In genomic region chrX:112820364-112821308, GRCh38 we compare ENCODE assay signal across 21 cellular contexts. TPM values are rescaled to one million over a fixed set of nuclear protein-coding genes. Genes with fewer than 3 reads are reported as not detected.
A peak's percentile ranks its signal among the peaks of the same experiment; 100 is the strongest.
DNase-seq lines count a peak whose midpoint lies in the region; ATAC-seq and FAIRE-seq lines count a peak whose summit lies in the region.
"Had no signal": no experiment of that assay in that cellular context is flagged by ENCODE, and none has a peak within 500 bp of the region (broad histone marks: within the 10 kb centered on the region; RNA-seq: fewer than 3 reads in every experiment).

No MANE protein-coding gene starts in this region.

- H4K20me1 ChIP-seq in BLaER1 treated with 17β-estradiol and CSF1 and Interleukin-3, amounts not matched to agents 10 nM and 100 nM, result peaks cover 0 to 13% (median 0%) of the 10 kb centered on the region in 11 experiments; a peak in 5 of 22 replicates

- no peaks in the 10 kb centered on the region for H3K27me3 Mint-ChIP-seq in activated naive CD8-positive, alpha-beta T cell treated with anti-CD3 and anti-CD28 coated beads for 36 hours
- H3K27me3 Mint-ChIP-seq: stimulated activated memory B cell treated with anti-CD40 and anti-IgM and Interleukin-4, amounts not matched to agents 10 μg/mL and 1 μg/mL and 100 μg/mL, for 72 hours had no signal

- peak overlapping the region; percentile 51 for H3K27ac Mint-ChIP-seq in activated naive CD8-positive, alpha-beta T cell treated with anti-CD3 and anti-CD28 coated beads for 36 hours
- H3K27ac Mint-ChIP-seq: stimulated activated memory B cell treated with anti-CD40 and anti-IgM and Interleukin-4, amounts not matched to agents 10 μg/mL and 1 μg/mL and 100 μg/mL, for 72 hours had no signal

- H3K9me3 Mint-ChIP-seq in activated naive CD8-positive, alpha-beta T cell treated with anti-CD3 and anti-CD28 coated beads for 36 hours, result no peaks in the 10 kb centered on the region
- H3K9me3 Mint-ChIP-seq: stimulated activated memory B cell treated with anti-CD40 and anti-IgM and Interleukin-4, amounts not matched to agents 10 μg/mL and 1 μg/mL and 100 μg/mL, for 72 hours had no signal

- peaks cover 0 to 21% (median 11%) of the 10 kb centered on the region in 10 experiments; a peak in 13 of 20 replicates for H3K4me1 ChIP-seq in BLaER1 treated with 17β-estradiol and CSF1 and Interleukin-3, amounts not matched to agents 10 nM and 100 nM
- H3K4me1 ChIP-seq in mucosa of rectum (ENCODE audit: control insufficient read depth in 2 of 2, insufficient read depth in 2 of 2, low read length in 2 of 2), result peaks cover 0 to 8% of the 10 kb centered on the region in 2 donors
- H3K4me1 ChIP-seq: body of pancreas, Peyer's patch had no signal

- H3K27me3 ChIP-seq in BLaER1 treated with 17β-estradiol and CSF1 and Interleukin-3, amounts not matched to agents 10 nM and 100 nM, result peaks cover 92 to 100% (median 99%) of the 10 kb centered on the region in 11 experiments
- no peaks in the 10 kb centered on the region for H3K27me3 ChIP-seq in mucosa of rectum (ENCODE audit: control insufficient read depth in 2 of 2, insufficient read depth in 2 of 2, low read length in 2 of 2)
- H3K27me3 ChIP-seq: body of pancreas, Peyer's patch, vagina had no signal

- ATAC-seq in HG03378 (IDR thresholded peaks at IDR 0.05; ENCODE audit: unreplicated experiment) (peak; percentile 48), HG03135 (IDR thresholded peaks at IDR 0.05; ENCODE audit: unreplicated experiment) (no peak), GM21447 (IDR thresholded peaks at IDR 0.05; ENCODE audit: unreplicated experiment) (no peak)
- ATAC-seq: body of pancreas; heart right ventricle; stimulated activated memory B cell treated with anti-CD40 and anti-IgM and Interleukin-4, amounts not matched to agents 10 μg/mL and 1 μg/mL and 100 μg/mL, for 72 hours had no signal

- H3K4me1 Mint-ChIP-seq in activated naive CD8-positive, alpha-beta T cell treated with anti-CD3 and anti-CD28 coated beads for 36 hours, result peaks cover 9% of the 10 kb centered on the region
- H3K4me1 Mint-ChIP-seq: stimulated activated memory B cell treated with anti-CD40 and anti-IgM and Interleukin-4, amounts not matched to agents 10 μg/mL and 1 μg/mL and 100 μg/mL, for 72 hours had no signal

- H3K9me3 ChIP-seq in BLaER1 treated with 17β-estradiol and CSF1 and Interleukin-3, amounts not matched to agents 10 nM and 100 nM (replicated peaks in 1 of 11), result peaks cover 0 to 11% (median 0%) of the 10 kb centered on the region in 11 experiments; a peak in 4 of 22 replicates
- H3K9me3 ChIP-seq in mucosa of rectum (ENCODE audit: control insufficient read depth in 2 of 2, low read length in 2 of 2), result no peaks in the 10 kb centered on the region
- H3K9me3 ChIP-seq: body of pancreas, heart right ventricle, Peyer's patch, vagina had no signal

- peak overlapping the region in 8 of 11 experiments; percentile 15 to 53 (median 30); a peak in 15 of 22 replicates for H3K4me2 ChIP-seq in BLaER1 treated with 17β-estradiol and CSF1 and Interleukin-3, amounts not matched to agents 10 nM and 100 nM

- no peak overlapping the region for H3K27ac ChIP-seq in BLaER1 treated with 17β-estradiol and CSF1 and Interleukin-3, amounts not matched to agents 10 nM and 100 nM
- peak overlapping the region; percentile 34 to 49 for H3K27ac ChIP-seq in mucosa of rectum (ENCODE audit: low read depth in 2 of 2, low read length in 2 of 2)
- H3K27ac ChIP-seq: heart right ventricle, vagina had no signal

- H3K4me3 ChIP-seq in BLaER1 treated with 17β-estradiol and CSF1 and Interleukin-3, amounts not matched to agents 10 nM and 100 nM, result no peak overlapping the region
- no peak overlapping the region for H3K4me3 ChIP-seq in mucosa of rectum (ENCODE audit: low read length in 2 of 2)
- H3K4me3 ChIP-seq: body of pancreas, dorsolateral prefrontal cortex, heart right ventricle, Peyer's patch, vagina had no signal

- no peak overlapping the region for H3K4me3 Mint-ChIP-seq in activated naive CD8-positive, alpha-beta T cell treated with anti-CD3 and anti-CD28 coated beads for 36 hours
- H3K4me3 Mint-ChIP-seq: stimulated activated memory B cell treated with anti-CD40 and anti-IgM and Interleukin-4, amounts not matched to agents 10 μg/mL and 1 μg/mL and 100 μg/mL, for 72 hours had no signal

- no peak overlapping the region for H3K9ac ChIP-seq in BLaER1 treated with 17β-estradiol and CSF1 and Interleukin-3, amounts not matched to agents 10 nM and 100 nM
- H3K9ac ChIP-seq in mucosa of rectum (ENCODE audit: low read depth in 1 of 2, low read length in 2 of 2), result no peak overlapping the region

- no peak for FAIRE-seq in GM19239 (lab: Jason Lieb, UNC)
- FAIRE-seq: keratinocyte, small intestine had no signal

- H3K36me3 Mint-ChIP-seq in activated naive CD8-positive, alpha-beta T cell treated with anti-CD3 and anti-CD28 coated beads for 36 hours, result no peaks in the 10 kb centered on the region
- H3K36me3 Mint-ChIP-seq: stimulated activated memory B cell treated with anti-CD40 and anti-IgM and Interleukin-4, amounts not matched to agents 10 μg/mL and 1 μg/mL and 100 μg/mL, for 72 hours had no signal

- H3K36me3 ChIP-seq in BLaER1 treated with 17β-estradiol and CSF1 and Interleukin-3, amounts not matched to agents 10 nM and 100 nM, result peaks cover 0 to 41% (median 14%) of the 10 kb centered on the region in 11 experiments; a peak in 12 of 22 replicates
- peaks cover 0 to 1% of the 10 kb centered on the region in 2 donors for H3K36me3 ChIP-seq in mucosa of rectum (ENCODE audit: control insufficient read depth in 2 of 2, insufficient read depth in 2 of 2, low read length in 2 of 2)
- H3K36me3 ChIP-seq: Peyer's patch, vagina had no signal

- DNase-seq in activated naive CD8-positive, alpha-beta T cell treated with anti-CD3 and anti-CD28 coated beads for 36 hours, result no peak
- DNase-seq in GM19239 (ENCODE audit: insufficient read length, low spot score) (no peak), NCI-H2171 (lab: John Stamatoyannopoulos, UW) (no peak)
- DNase-seq: activated naive CD4-positive, alpha-beta T cell; body of pancreas; Calu3; dorsolateral prefrontal cortex; heart right ventricle; Kasumi-1; NCI-H1930; NCI-H526; Peyer's patch; small intestine had no signal

RNA-seq across cellular contexts. Expression of gene AMOT, which starts 20.0 kb away (rescaled TPM):
- 1 to 10 TPM; 2.0 to 2.3 TPM for total RNA-seq in activated naive CD8-positive, alpha-beta T cell treated with anti-CD3 and anti-CD28 coated beads for 36 hours

Comparison
In these comparisons a context has a peak if more than half of its experiments do, and no peak if none do; other contexts are left out.
1. H3K27ac ChIP-seq: peak in mucosa of rectum (2 of 2); none in BLaER1 treated with 17β-estradiol and CSF1 and Interleukin-3, amounts not matched to agents 10 nM and 100 nM (0 of 11).